Comparison of ENCODE assay signal across 33 cellular contexts in genomic region chr6:1178590-1178989, GRCh38.
"Had no signal": no experiment of that assay in that cellular context is flagged by ENCODE, and none has a peak within 500 bp of the region (broad histone marks: within the 10 kb centered on the region; RNA-seq: fewer than 3 reads in every experiment).

No MANE protein-coding gene starts in this region.

- ATAC-seq: activated CD4-positive, CD25-positive, alpha-beta regulatory T cell treated with anti-CD3 and anti-CD28 coated beads, Interleukin-2, amount 50 U/mL, for 24 hours; activated CD8-positive, alpha-beta T cell treated with anti-CD3 and anti-CD28 coated beads for 36 hours; activated naive CD4-positive, alpha-beta T cell treated with anti-CD3 and anti-CD28 coated beads, Interleukin-2, amount 50 U/mL, for 72 hours; activated T-cell treated with anti-CD3 and anti-CD28 coated beads, Interleukin-2, amount 50 U/mL, for 4 hours; gastroesophageal sphincter; heart right ventricle; T-helper 17 cell had no signal

- H3K36me3 Mint-ChIP-seq: activated naive CD4-positive, alpha-beta T cell treated with anti-CD3 and anti-CD28 coated beads, Interleukin-2, amount 10 ng/mL, durations not matched to agents 7 days and 5 days; activated naive CD4-positive, alpha-beta T cell treated with anti-CD3 and anti-CD28 coated beads, Interleukin-2, amount 50 U/mL, for 72 hours; activated naive CD8-positive, alpha-beta T cell treated with anti-CD3 and anti-CD28 coated beads, Interleukin-2, amount 10 ng/mL, durations not matched to agents 7 days and 5 days; brain had no signal

- H3K36me3 ChIP-seq: ascending aorta, breast epithelium, cardiac muscle cell, colonic mucosa, esophagus squamous epithelium, gastroesophageal sphincter, heart right ventricle, WERI-Rb-1 had no signal

- H3K9me3 Mint-ChIP-seq: activated B cell treated with CpG ODN at 0.5 μM for 24 hours; activated CD8-positive, alpha-beta T cell treated with anti-CD3 and anti-CD28 coated beads for 36 hours; activated naive CD4-positive, alpha-beta T cell treated with anti-CD3 and anti-CD28 coated beads, Interleukin-2, amount 10 ng/mL, durations not matched to agents 7 days and 5 days; activated naive CD4-positive, alpha-beta T cell treated with anti-CD3 and anti-CD28 coated beads, Interleukin-2, amount 50 U/mL, for 72 hours; activated naive CD8-positive, alpha-beta T cell treated with anti-CD3 and anti-CD28 coated beads, Interleukin-2, amount 10 ng/mL, durations not matched to agents 7 days and 5 days; activated T-helper 2 cell treated with anti-CD3 and anti-CD28 coated beads, Interferon-gamma antibody, Interleukin-2, Interleukin-4, amounts not matched to agents 10 μg/mL and 5 μg/mL and 100 μg/mL, durations not matched to agents 14 hours and 24 hours and 36 hours; T-helper 2 cell treated with Interferon-gamma antibody and Interleukin-4, amounts not matched to agents 5 μg/mL and 100 μg/mL, for 36 hours had no signal

- H3K4me3 Mint-ChIP-seq: activated B cell treated with CpG ODN at 0.5 μM for 24 hours; activated CD8-positive, alpha-beta T cell treated with anti-CD3 and anti-CD28 coated beads for 36 hours; activated naive CD4-positive, alpha-beta T cell treated with anti-CD3 and anti-CD28 coated beads, Interleukin-2, amount 10 ng/mL, durations not matched to agents 7 days and 5 days; activated naive CD8-positive, alpha-beta T cell treated with anti-CD3 and anti-CD28 coated beads, Interleukin-2, amount 10 ng/mL, durations not matched to agents 7 days and 5 days; activated T-cell treated with anti-CD3 and anti-CD28 coated beads, Interleukin-2, amount 50 U/mL, for 4 hours; brain; T-helper 17 cell; T-helper 2 cell treated with Interferon-gamma antibody and Interleukin-4, amounts not matched to agents 5 μg/mL and 100 μg/mL, for 36 hours had no signal

- H3K4me3 ChIP-seq: ascending aorta, breast epithelium, cardiac muscle cell, colonic mucosa, esophagus squamous epithelium, gastroesophageal sphincter, heart right ventricle had no signal

- H3K27ac ChIP-seq: ascending aorta, breast epithelium, cardiac muscle cell, colonic mucosa, epithelial cell of prostate, esophagus squamous epithelium, gastroesophageal sphincter, heart right ventricle, WERI-Rb-1 had no signal

- H3K9me3 ChIP-seq: ascending aorta, breast epithelium, colonic mucosa, esophagus squamous epithelium, gastroesophageal sphincter had no signal

- DNase-seq: activated B cell treated with CpG ODN at 0.5 μM for 24 hours; activated CD4-positive, alpha-beta T cell treated with anti-CD3 and anti-CD28 coated beads for 48 hours; activated CD4-positive, alpha-beta T cell treated with anti-CD3 and anti-CD28 coated beads, Interleukin-2, amount 50 U/mL, for 1 hour; activated CD4-positive, alpha-beta T cell treated with anti-CD3 and anti-CD28 coated beads, Interleukin-2, amount 50 U/mL, for 48 hours; activated CD8-positive, alpha-beta memory T cell treated with anti-CD3 and anti-CD28 coated beads for 24 hours; activated CD8-positive, alpha-beta T cell treated with anti-CD3 and anti-CD28 coated beads for 36 hours; activated gamma-delta T cell; activated naive CD4-positive, alpha-beta T cell; activated naive CD4-positive, alpha-beta T cell treated with anti-CD3 and anti-CD28 coated beads, Interleukin-2, amount 10 ng/mL, durations not matched to agents 7 days and 5 days; activated naive CD8-positive, alpha-beta T cell treated with anti-CD3 and anti-CD28 coated beads, Interleukin-2, amount 10 ng/mL, durations not matched to agents 7 days and 5 days; activated T-cell treated with anti-CD3 and anti-CD28 coated beads, Interleukin-2, amount 50 U/mL, for 4 hours; central memory CD4-positive, alpha-beta T cell; cerebellar nuclear complex; colonic mucosa; effector CD8-positive, alpha-beta T cell; esophagus squamous epithelium; foreskin melanocyte; heart right ventricle; T-helper 17 cell; T1000; WERI-Rb-1 had no signal

- H3K27ac Mint-ChIP-seq: activated B cell treated with CpG ODN at 0.5 μM for 24 hours; activated CD8-positive, alpha-beta T cell treated with anti-CD3 and anti-CD28 coated beads for 36 hours; activated naive CD4-positive, alpha-beta T cell treated with anti-CD3 and anti-CD28 coated beads, Interleukin-2, amount 10 ng/mL, durations not matched to agents 7 days and 5 days; activated naive CD4-positive, alpha-beta T cell treated with anti-CD3 and anti-CD28 coated beads, Interleukin-2, amount 50 U/mL, for 72 hours; activated naive CD8-positive, alpha-beta T cell treated with anti-CD3 and anti-CD28 coated beads, Interleukin-2, amount 10 ng/mL, durations not matched to agents 7 days and 5 days; activated T-helper 2 cell treated with anti-CD3 and anti-CD28 coated beads, Interferon-gamma antibody, Interleukin-2, Interleukin-4, amounts not matched to agents 10 μg/mL and 5 μg/mL and 100 μg/mL, durations not matched to agents 14 hours and 24 hours and 36 hours; brain; T-helper 17 cell; T-helper 2 cell treated with Interferon-gamma antibody and Interleukin-4, amounts not matched to agents 5 μg/mL and 100 μg/mL, for 36 hours had no signal

- H3K4me1 Mint-ChIP-seq: activated B cell treated with CpG ODN at 0.5 μM for 24 hours; activated naive CD4-positive, alpha-beta T cell treated with anti-CD3 and anti-CD28 coated beads, Interleukin-2, amount 10 ng/mL, durations not matched to agents 7 days and 5 days; activated naive CD8-positive, alpha-beta T cell treated with anti-CD3 and anti-CD28 coated beads, Interleukin-2, amount 10 ng/mL, durations not matched to agents 7 days and 5 days; brain; T-helper 17 cell had no signal

- FAIRE-seq: endometrium, endothelial cell of umbilical vein had no signal

- H3K27me3 ChIP-seq: ascending aorta, colonic mucosa, esophagus squamous epithelium, gastroesophageal sphincter had no signal

- H3K4me1 ChIP-seq: ascending aorta, breast epithelium, colonic mucosa, heart right ventricle had no signal
